1 cellular context compared by ENCODE assay signal in the genomic region with DNA sequence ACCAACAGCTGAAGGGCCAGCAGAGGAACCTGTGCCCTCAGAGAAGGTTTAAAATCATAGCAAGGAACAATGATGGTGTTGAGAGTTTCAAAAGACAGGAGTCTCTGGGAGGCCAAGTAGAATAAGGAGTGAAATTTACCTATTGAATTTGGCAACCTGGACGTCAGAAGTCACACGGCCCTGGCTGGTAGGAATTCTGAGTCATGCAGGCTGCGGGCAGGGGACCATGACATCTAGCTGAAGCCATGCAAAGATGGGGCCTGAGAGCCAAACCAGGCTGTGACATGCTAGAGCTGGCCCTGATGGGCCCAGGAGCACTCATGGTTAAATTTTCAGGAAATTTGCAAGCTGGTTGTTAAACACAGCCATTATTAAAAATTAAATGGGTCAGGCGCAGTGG.
TF ChIP-seq lines count a peak whose summit lies in the region.

No MANE protein-coding gene starts in this region.

TF ChIP-seq in K562, 482 proteins besides CTCF, POLR2A, EP300 and RAD21 (continued from another document and continues in another):
- TF ChIP-seq, protein P1, sequence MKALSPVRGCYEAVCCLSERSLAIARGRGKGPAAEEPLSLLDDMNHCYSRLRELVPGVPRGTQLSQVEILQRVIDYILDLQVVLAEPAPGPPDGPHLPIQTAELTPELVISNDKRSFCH (CRISPR knock-in tag; IDR thresholded peaks at IDR 0.05): no peak
- TF ChIP-seq, protein P1 (tag; IDR thresholded peaks at IDR 0.05): no peak
- TF ChIP-seq HDAC8 (tag; IDR thresholded peaks at IDR 0.05): 0 out of 2 replicates have a peak, but pooled peaks have one; percentile 11
- no peak for TF ChIP-seq BACH1 (tag; IDR thresholded peaks at IDR 0.05)
- no peak for TF ChIP-seq LEF1 (IDR thresholded peaks at IDR 0.05)
- TF ChIP-seq SP2 (IDR thresholded peaks at IDR 0.05; ENCODE audit: extremely low read depth, low read depth, low read length, poor library complexity, severe bottlenecking): no peak
- TF ChIP-seq ATF1 (CRISPR knock-in tag; IDR thresholded peaks at IDR 0.05): no peak
- 0 out of 2 replicates have a peak, but pooled peaks have one; percentile 7 for TF ChIP-seq ATF1 (tag; IDR thresholded peaks at IDR 0.05)
- 0 out of 4 replicates have a peak, but pooled peaks of 1 of the 2 experiments have one; percentile 38 for TF ChIP-seq TEAD1 (CRISPR knock-in tag; IDR thresholded peaks at IDR 0.05)
- TF ChIP-seq MCM2 (IDR thresholded peaks at IDR 0.05; ENCODE audit: low read depth): no peak
- no peak for TF ChIP-seq KLF16 (IDR thresholded peaks at IDR 0.05)
- TF ChIP-seq, protein P2, sequence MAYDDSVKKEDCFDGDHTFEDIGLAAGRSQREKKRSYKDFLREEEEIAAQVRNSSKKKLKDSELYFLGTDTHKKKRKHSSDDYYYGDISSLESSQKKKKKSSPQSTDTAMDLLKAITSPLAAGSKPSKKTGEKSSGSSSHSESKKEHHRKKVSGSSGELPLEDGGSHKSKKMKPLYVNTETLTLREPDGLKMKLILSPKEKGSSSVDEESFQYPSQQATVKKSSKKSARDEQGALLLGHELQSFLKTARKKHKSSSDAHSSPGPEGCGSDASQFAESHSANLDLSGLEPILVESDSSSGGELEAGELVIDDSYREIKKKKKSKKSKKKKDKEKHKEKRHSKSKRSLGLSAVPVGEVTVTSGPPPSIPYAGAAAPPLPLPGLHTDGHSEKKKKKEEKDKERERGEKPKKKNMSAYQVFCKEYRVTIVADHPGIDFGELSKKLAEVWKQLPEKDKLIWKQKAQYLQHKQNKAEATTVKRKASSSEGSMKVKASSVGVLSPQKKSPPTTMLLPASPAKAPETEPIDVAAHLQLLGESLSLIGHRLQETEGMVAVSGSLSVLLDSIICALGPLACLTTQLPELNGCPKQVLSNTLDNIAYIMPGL (CRISPR knock-in tag; IDR thresholded peaks at IDR 0.05): no peak
- TF ChIP-seq, protein P3, sequence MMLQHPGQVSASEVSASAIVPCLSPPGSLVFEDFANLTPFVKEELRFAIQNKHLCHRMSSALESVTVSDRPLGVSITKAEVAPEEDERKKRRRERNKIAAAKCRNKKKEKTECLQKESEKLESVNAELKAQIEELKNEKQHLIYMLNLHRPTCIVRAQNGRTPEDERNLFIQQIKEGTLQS (IDR thresholded peaks at IDR 0.05): no peak
- TF ChIP-seq, protein P3 (CRISPR knock-in tag; conservative IDR thresholded peaks at IDR 0.05): 0 out of 2 replicates have a peak, but pooled peaks have one; percentile 53
- TF ChIP-seq, protein P4, sequence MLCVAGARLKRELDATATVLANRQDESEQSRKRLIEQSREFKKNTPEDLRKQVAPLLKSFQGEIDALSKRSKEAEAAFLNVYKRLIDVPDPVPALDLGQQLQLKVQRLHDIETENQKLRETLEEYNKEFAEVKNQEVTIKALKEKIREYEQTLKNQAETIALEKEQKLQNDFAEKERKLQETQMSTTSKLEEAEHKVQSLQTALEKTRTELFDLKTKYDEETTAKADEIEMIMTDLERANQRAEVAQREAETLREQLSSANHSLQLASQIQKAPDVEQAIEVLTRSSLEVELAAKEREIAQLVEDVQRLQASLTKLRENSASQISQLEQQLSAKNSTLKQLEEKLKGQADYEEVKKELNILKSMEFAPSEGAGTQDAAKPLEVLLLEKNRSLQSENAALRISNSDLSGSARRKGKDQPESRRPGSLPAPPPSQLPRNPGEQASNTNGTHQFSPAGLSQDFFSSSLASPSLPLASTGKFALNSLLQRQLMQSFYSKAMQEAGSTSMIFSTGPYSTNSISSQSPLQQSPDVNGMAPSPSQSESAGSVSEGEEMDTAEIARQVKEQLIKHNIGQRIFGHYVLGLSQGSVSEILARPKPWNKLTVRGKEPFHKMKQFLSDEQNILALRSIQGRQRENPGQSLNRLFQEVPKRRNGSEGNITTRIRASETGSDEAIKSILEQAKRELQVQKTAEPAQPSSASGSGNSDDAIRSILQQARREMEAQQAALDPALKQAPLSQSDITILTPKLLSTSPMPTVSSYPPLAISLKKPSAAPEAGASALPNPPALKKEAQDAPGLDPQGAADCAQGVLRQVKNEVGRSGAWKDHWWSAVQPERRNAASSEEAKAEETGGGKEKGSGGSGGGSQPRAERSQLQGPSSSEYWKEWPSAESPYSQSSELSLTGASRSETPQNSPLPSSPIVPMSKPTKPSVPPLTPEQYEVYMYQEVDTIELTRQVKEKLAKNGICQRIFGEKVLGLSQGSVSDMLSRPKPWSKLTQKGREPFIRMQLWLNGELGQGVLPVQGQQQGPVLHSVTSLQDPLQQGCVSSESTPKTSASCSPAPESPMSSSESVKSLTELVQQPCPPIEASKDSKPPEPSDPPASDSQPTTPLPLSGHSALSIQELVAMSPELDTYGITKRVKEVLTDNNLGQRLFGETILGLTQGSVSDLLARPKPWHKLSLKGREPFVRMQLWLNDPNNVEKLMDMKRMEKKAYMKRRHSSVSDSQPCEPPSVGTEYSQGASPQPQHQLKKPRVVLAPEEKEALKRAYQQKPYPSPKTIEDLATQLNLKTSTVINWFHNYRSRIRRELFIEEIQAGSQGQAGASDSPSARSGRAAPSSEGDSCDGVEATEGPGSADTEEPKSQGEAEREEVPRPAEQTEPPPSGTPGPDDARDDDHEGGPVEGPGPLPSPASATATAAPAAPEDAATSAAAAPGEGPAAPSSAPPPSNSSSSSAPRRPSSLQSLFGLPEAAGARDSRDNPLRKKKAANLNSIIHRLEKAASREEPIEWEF (CRISPR knock-in tag; IDR thresholded peaks at IDR 0.05): no peak
- TF ChIP-seq TAF9B (IDR thresholded peaks at IDR 0.05; ENCODE audit: partially characterized antibody): no peak
- no peak for TF ChIP-seq BRF1 (IDR thresholded peaks at IDR 0.05; ENCODE audit: borderline replicate concordance, extremely low read depth, insufficient read length)
- TF ChIP-seq ZFX (CRISPR knock-in tag; IDR thresholded peaks at IDR 0.05): no peak
- TF ChIP-seq JUN (IDR thresholded peaks at IDR 0.05; ENCODE audit: borderline replicate concordance, low read depth, low read length): no peak
- TF ChIP-seq JUN (CRISPR knock-in tag; IDR thresholded peaks at IDR 0.05; ENCODE audit: borderline replicate concordance): 0 out of 2 replicates have a peak, but pooled peaks have one; percentile 24
- TF ChIP-seq, protein P5, sequence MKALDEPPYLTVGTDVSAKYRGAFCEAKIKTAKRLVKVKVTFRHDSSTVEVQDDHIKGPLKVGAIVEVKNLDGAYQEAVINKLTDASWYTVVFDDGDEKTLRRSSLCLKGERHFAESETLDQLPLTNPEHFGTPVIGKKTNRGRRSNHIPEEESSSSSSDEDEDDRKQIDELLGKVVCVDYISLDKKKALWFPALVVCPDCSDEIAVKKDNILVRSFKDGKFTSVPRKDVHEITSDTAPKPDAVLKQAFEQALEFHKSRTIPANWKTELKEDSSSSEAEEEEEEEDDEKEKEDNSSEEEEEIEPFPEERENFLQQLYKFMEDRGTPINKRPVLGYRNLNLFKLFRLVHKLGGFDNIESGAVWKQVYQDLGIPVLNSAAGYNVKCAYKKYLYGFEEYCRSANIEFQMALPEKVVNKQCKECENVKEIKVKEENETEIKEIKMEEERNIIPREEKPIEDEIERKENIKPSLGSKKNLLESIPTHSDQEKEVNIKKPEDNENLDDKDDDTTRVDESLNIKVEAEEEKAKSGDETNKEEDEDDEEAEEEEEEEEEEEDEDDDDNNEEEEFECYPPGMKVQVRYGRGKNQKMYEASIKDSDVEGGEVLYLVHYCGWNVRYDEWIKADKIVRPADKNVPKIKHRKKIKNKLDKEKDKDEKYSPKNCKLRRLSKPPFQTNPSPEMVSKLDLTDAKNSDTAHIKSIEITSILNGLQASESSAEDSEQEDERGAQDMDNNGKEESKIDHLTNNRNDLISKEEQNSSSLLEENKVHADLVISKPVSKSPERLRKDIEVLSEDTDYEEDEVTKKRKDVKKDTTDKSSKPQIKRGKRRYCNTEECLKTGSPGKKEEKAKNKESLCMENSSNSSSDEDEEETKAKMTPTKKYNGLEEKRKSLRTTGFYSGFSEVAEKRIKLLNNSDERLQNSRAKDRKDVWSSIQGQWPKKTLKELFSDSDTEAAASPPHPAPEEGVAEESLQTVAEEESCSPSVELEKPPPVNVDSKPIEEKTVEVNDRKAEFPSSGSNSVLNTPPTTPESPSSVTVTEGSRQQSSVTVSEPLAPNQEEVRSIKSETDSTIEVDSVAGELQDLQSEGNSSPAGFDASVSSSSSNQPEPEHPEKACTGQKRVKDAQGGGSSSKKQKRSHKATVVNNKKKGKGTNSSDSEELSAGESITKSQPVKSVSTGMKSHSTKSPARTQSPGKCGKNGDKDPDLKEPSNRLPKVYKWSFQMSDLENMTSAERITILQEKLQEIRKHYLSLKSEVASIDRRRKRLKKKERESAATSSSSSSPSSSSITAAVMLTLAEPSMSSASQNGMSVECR (CRISPR knock-in tag; IDR thresholded peaks at IDR 0.05): 0 out of 2 replicates have a peak, but pooled peaks have one; percentile 44
- no peak for TF ChIP-seq ZSCAN29 (IDR thresholded peaks at IDR 0.05)
- TF ChIP-seq, protein P6, sequence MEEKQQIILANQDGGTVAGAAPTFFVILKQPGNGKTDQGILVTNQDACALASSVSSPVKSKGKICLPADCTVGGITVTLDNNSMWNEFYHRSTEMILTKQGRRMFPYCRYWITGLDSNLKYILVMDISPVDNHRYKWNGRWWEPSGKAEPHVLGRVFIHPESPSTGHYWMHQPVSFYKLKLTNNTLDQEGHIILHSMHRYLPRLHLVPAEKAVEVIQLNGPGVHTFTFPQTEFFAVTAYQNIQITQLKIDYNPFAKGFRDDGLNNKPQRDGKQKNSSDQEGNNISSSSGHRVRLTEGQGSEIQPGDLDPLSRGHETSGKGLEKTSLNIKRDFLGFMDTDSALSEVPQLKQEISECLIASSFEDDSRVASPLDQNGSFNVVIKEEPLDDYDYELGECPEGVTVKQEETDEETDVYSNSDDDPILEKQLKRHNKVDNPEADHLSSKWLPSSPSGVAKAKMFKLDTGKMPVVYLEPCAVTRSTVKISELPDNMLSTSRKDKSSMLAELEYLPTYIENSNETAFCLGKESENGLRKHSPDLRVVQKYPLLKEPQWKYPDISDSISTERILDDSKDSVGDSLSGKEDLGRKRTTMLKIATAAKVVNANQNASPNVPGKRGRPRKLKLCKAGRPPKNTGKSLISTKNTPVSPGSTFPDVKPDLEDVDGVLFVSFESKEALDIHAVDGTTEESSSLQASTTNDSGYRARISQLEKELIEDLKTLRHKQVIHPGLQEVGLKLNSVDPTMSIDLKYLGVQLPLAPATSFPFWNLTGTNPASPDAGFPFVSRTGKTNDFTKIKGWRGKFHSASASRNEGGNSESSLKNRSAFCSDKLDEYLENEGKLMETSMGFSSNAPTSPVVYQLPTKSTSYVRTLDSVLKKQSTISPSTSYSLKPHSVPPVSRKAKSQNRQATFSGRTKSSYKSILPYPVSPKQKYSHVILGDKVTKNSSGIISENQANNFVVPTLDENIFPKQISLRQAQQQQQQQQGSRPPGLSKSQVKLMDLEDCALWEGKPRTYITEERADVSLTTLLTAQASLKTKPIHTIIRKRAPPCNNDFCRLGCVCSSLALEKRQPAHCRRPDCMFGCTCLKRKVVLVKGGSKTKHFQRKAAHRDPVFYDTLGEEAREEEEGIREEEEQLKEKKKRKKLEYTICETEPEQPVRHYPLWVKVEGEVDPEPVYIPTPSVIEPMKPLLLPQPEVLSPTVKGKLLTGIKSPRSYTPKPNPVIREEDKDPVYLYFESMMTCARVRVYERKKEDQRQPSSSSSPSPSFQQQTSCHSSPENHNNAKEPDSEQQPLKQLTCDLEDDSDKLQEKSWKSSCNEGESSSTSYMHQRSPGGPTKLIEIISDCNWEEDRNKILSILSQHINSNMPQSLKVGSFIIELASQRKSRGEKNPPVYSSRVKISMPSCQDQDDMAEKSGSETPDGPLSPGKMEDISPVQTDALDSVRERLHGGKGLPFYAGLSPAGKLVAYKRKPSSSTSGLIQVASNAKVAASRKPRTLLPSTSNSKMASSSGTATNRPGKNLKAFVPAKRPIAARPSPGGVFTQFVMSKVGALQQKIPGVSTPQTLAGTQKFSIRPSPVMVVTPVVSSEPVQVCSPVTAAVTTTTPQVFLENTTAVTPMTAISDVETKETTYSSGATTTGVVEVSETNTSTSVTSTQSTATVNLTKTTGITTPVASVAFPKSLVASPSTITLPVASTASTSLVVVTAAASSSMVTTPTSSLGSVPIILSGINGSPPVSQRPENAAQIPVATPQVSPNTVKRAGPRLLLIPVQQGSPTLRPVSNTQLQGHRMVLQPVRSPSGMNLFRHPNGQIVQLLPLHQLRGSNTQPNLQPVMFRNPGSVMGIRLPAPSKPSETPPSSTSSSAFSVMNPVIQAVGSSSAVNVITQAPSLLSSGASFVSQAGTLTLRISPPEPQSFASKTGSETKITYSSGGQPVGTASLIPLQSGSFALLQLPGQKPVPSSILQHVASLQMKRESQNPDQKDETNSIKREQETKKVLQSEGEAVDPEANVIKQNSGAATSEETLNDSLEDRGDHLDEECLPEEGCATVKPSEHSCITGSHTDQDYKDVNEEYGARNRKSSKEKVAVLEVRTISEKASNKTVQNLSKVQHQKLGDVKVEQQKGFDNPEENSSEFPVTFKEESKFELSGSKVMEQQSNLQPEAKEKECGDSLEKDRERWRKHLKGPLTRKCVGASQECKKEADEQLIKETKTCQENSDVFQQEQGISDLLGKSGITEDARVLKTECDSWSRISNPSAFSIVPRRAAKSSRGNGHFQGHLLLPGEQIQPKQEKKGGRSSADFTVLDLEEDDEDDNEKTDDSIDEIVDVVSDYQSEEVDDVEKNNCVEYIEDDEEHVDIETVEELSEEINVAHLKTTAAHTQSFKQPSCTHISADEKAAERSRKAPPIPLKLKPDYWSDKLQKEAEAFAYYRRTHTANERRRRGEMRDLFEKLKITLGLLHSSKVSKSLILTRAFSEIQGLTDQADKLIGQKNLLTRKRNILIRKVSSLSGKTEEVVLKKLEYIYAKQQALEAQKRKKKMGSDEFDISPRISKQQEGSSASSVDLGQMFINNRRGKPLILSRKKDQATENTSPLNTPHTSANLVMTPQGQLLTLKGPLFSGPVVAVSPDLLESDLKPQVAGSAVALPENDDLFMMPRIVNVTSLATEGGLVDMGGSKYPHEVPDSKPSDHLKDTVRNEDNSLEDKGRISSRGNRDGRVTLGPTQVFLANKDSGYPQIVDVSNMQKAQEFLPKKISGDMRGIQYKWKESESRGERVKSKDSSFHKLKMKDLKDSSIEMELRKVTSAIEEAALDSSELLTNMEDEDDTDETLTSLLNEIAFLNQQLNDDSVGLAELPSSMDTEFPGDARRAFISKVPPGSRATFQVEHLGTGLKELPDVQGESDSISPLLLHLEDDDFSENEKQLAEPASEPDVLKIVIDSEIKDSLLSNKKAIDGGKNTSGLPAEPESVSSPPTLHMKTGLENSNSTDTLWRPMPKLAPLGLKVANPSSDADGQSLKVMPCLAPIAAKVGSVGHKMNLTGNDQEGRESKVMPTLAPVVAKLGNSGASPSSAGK (IDR thresholded peaks at IDR 0.05): no peak
- TF ChIP-seq, protein P7, sequence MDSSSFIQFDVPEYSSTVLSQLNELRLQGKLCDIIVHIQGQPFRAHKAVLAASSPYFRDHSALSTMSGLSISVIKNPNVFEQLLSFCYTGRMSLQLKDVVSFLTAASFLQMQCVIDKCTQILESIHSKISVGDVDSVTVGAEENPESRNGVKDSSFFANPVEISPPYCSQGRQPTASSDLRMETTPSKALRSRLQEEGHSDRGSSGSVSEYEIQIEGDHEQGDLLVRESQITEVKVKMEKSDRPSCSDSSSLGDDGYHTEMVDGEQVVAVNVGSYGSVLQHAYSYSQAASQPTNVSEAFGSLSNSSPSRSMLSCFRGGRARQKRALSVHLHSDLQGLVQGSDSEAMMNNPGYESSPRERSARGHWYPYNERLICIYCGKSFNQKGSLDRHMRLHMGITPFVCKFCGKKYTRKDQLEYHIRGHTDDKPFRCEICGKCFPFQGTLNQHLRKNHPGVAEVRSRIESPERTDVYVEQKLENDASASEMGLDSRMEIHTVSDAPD (CRISPR knock-in tag; IDR thresholded peaks at IDR 0.05): no peak
- no peak for TF ChIP-seq ZKSCAN8 (CRISPR knock-in tag; IDR thresholded peaks at IDR 0.05)
